16 cellular contexts compared by ENCODE assay signal in genomic region chr5:55885359-55885758, GRCh38. TPM values are rescaled to one million over a fixed set of nuclear protein-coding genes. Genes with fewer than 3 reads are reported as not detected.
A peak's percentile ranks its signal among the peaks of the same experiment; 100 is the strongest.
DNase-seq lines count a peak whose midpoint lies in the region; ATAC-seq, FAIRE-seq and TF ChIP-seq lines count a peak whose summit lies in the region.
"Had no signal": no experiment of that assay in that cellular context is flagged by ENCODE, and none has a peak within 500 bp of the region (broad histone marks: within the 10 kb centered on the region; RNA-seq: fewer than 3 reads in every experiment).

No MANE protein-coding gene starts in this region.

- 39% methylated on average over 5 of the region's 9 CpGs for WGBS in HepG2 (ENCODE audit: low lambda C conversion rate)
- WGBS in right lobe of liver (ENCODE audit: insufficient coverage, low coverage, low lambda C conversion rate, missing lambda C conversion rate), result no CpG with 5 or more reads among the region's 9 CpGs
- 88% methylated on average over 9 of the region's 9 CpGs; no CpG with 5 or more reads in 1 of the 2 experiments for WGBS in H1 (ENCODE audit: extremely low coverage in 1 of 2, insufficient coverage in 1 of 2, insufficient read length in 1 of 2, insufficient replicate concordance in 2 of 2, low coverage in 1 of 2, low lambda C conversion rate in 2 of 2, missing lambda C conversion rate in 1 of 2), 2 experiments

- no peak overlapping the region for H3K4me3 ChIP-seq in HepG2 (replicated peaks in 1 of 3; ENCODE audit: insufficient read depth in 1 of 3, low read depth in 2 of 3, low read length in 3 of 3)
- no peak overlapping the region for H3K4me3 ChIP-seq in right lobe of liver
- H3K4me3 ChIP-seq in H1 (ENCODE audit: extremely low read depth in 1 of 4, insufficient read depth in 2 of 4, low read depth in 3 of 4, low read length in 4 of 4), result no peak overlapping the region
- no peak overlapping the region for H3K4me3 ChIP-seq in keratinocyte (ENCODE audit: control insufficient read depth in 2 of 3, extremely low read depth in 1 of 3, insufficient read depth in 2 of 3, low read depth in 1 of 3, low read length in 3 of 3)
- H3K4me3 ChIP-seq in ascending aorta, result no peak overlapping the region
- H3K4me3 ChIP-seq: BLaER1, GM23248 had no signal

- H3K27ac ChIP-seq in HepG2 (ENCODE audit: extremely low read length, insufficient read depth, low read length) (no peak overlapping the region), right lobe of liver (no peak overlapping the region), H1 (ENCODE audit: low read depth, low read length) (no peak overlapping the region), keratinocyte (ENCODE audit: control insufficient read depth, insufficient read depth, low read length) (no peak overlapping the region), ascending aorta (no peak overlapping the region)
- H3K27ac ChIP-seq: BLaER1, GM23248 had no signal

- no peak overlapping the region for H4K5ac ChIP-seq in H1 (ENCODE audit: insufficient read length, low read depth, low read length)

- DNase-seq in HepG2 (ENCODE audit: low spot score) (no peak), right lobe of liver (no peak), H1 (ENCODE audit: low read depth in 1 of 2, low spot score in 2 of 2) (no peak), keratinocyte (ENCODE audit: low read depth, low spot score) (no peak), ascending aorta (ENCODE audit: low spot score in 2 of 2) (no peak), SK-N-DZ (ENCODE audit: low spot score) (no peak)
- DNase-seq: 8988T; AML-193; CD4-positive, CD25-positive, alpha-beta regulatory T cell; DMS79; GM23248; H9 had no signal

- no peaks in the 10 kb centered on the region for H3K9me1 ChIP-seq in keratinocyte (ENCODE audit: control insufficient read depth, extremely low read depth, insufficient read depth, low read length)

- H3K79me1 ChIP-seq in H1 (ENCODE audit: low read depth, low read length), result no peaks in the 10 kb centered on the region

- no peak for TF ChIP-seq RAD21 in HepG2 (CRISPR knock-in tag; IDR thresholded peaks at IDR 0.05)
- TF ChIP-seq RAD21 in H1 (IDR thresholded peaks at IDR 0.05 in 1 of 2, conservative IDR thresholded peaks at IDR 0.05 in 1 of 2; ENCODE audit: low read depth in 2 of 2, low read length in 2 of 2), result no peak

- no peak overlapping the region; the same call in 1 of the 2 replicates for H2BK5ac ChIP-seq in H1 (ENCODE audit: low read depth, low read length)

- no peak overlapping the region for H4K8ac ChIP-seq in H1 (ENCODE audit: extremely low read depth, insufficient read depth, low read length)

- no peak overlapping the region for H3K18ac ChIP-seq in H1 (ENCODE audit: extremely low read depth, low read length)

- H3K9ac ChIP-seq in HepG2 (ENCODE audit: insufficient read depth, low read depth, low read length) (no peak overlapping the region), H1 (replicated peaks in 1 of 4; ENCODE audit: extremely low read depth in 1 of 4, low read depth in 3 of 4, low read length in 3 of 4) (no peak overlapping the region), keratinocyte (ENCODE audit: control insufficient read depth, extremely low read depth, insufficient read depth, low read length) (no peak overlapping the region)
- H3K9ac ChIP-seq: BLaER1, GM23248 had no signal

- H3K36me3 ChIP-seq in HepG2 (replicated peaks in 1 of 2; ENCODE audit: control insufficient read depth in 1 of 2, insufficient read depth in 2 of 2, low read length in 2 of 2) (no peaks in the 10 kb centered on the region), right lobe of liver (no peaks in the 10 kb centered on the region), H1 (ENCODE audit: control insufficient read depth in 2 of 4, insufficient read depth in 4 of 4, low read length in 3 of 4) (no peaks in the 10 kb centered on the region), keratinocyte (ENCODE audit: control insufficient read depth in 2 of 2, extremely low read depth in 1 of 2, insufficient read depth in 2 of 2, low read length in 2 of 2) (no peaks in the 10 kb centered on the region), ascending aorta (no peaks in the 10 kb centered on the region)
- H3K36me3 ChIP-seq: BLaER1 had no signal

- no peak overlapping the region for H3K4ac ChIP-seq in H1 (replicated peaks; ENCODE audit: insufficient read length, low read depth, low read length)

- in situ Hi-C loops in HepG2 (cut with HindIII; ENCODE audit: extremely low pct_ligation_motif_present, low pct_unique_long_range_greater_than_20kb), result no loop called here

- dilution Hi-C loops in keratinocyte (cut with MboI; ENCODE audit: extremely low pct_ligation_motif_present, low sequenced_read_pairs), result no loop called here

- TF ChIP-seq EP300 in HepG2 (IDR thresholded peaks at IDR 0.05; ENCODE audit: low read depth in 2 of 2, low read length in 2 of 2) (no peak), HepG2 (CRISPR knock-in tag; IDR thresholded peaks at IDR 0.05; ENCODE audit: borderline replicate concordance) (no peak), H1 (IDR thresholded peaks at IDR 0.05; ENCODE audit: borderline replicate concordance in 1 of 2, low read depth in 2 of 2, low read length in 2 of 2) (no peak)

- no peak overlapping the region for H2BK120ac ChIP-seq in H1 (replicated peaks; ENCODE audit: low read depth, low read length)

- no peaks in the 10 kb centered on the region for H3K23me2 ChIP-seq in H1 (ENCODE audit: low read depth, low read length)

- no peaks in the 10 kb centered on the region for H3K9me3 ChIP-seq in HepG2 (ENCODE audit: low read length)
- no peaks in the 10 kb centered on the region for H3K9me3 ChIP-seq in right lobe of liver
- H3K9me3 ChIP-seq in H1 (ENCODE audit: insufficient read depth in 2 of 2, low read depth in 1 of 2, low read length in 1 of 2), result no peaks in the 10 kb centered on the region
- H3K9me3 ChIP-seq in keratinocyte (ENCODE audit: control insufficient read depth, low read depth, low read length), result no peaks in the 10 kb centered on the region
- H3K9me3 ChIP-seq in ascending aorta, result no peaks in the 10 kb centered on the region
- H3K9me3 ChIP-seq: BLaER1 had no signal

- H2BK15ac ChIP-seq in H1 (ENCODE audit: low read length), result no peak overlapping the region

- H3K27me3 ChIP-seq in HepG2 (ENCODE audit: control insufficient read depth in 1 of 2, insufficient read depth in 2 of 2, low read length in 2 of 2) (no peaks in the 10 kb centered on the region), right lobe of liver (no peaks in the 10 kb centered on the region), H1 (replicated peaks in 1 of 4; ENCODE audit: control insufficient read depth in 3 of 4, extremely low read depth in 1 of 4, insufficient read depth in 3 of 4, low read length in 3 of 4) (no peaks in the 10 kb centered on the region), keratinocyte (ENCODE audit: control insufficient read depth, extremely low read depth, insufficient read depth, low read length) (no peaks in the 10 kb centered on the region), ascending aorta (no peaks in the 10 kb centered on the region)
- H3K27me3 ChIP-seq: BLaER1 had no signal

- H3K14ac ChIP-seq in H1 (ENCODE audit: insufficient read length), result no peak overlapping the region

- H3K23ac ChIP-seq in H1 (ENCODE audit: insufficient read length), result no peak overlapping the region

- no peak overlapping the region for H2BK12ac ChIP-seq in H1 (ENCODE audit: low read depth, low read length)

- H3K4me2 ChIP-seq in HepG2 (ENCODE audit: low read depth, low read length), result peak overlapping the region; percentile 27
- no peak overlapping the region for H3K4me2 ChIP-seq in H1 (ENCODE audit: insufficient read depth in 1 of 2, low read depth in 2 of 2, low read length in 2 of 2)
- peak overlapping the region; percentile 53 for H3K4me2 ChIP-seq in keratinocyte (ENCODE audit: control insufficient read depth, extremely low read depth, insufficient read depth, low read depth, low read length)
- H3K4me2 ChIP-seq: BLaER1 had no signal

- H2AFZ ChIP-seq in HepG2 (ENCODE audit: low read length) (no peak overlapping the region), H1 (ENCODE audit: low read length) (peak overlapping the region; percentile 65), keratinocyte (ENCODE audit: control insufficient read depth, low read length) (peak overlapping the region; percentile 66)
- H2AFZ ChIP-seq: GM23248 had no signal

- H3K79me2 ChIP-seq in HepG2 (ENCODE audit: insufficient read depth, low read length) (no peaks in the 10 kb centered on the region), H1 (ENCODE audit: control insufficient read depth in 1 of 2, insufficient read depth in 2 of 2, low read length in 2 of 2) (no peaks in the 10 kb centered on the region), keratinocyte (ENCODE audit: control insufficient read depth, insufficient read depth, low read length) (no peaks in the 10 kb centered on the region)

- POLR2A ChIA-PET in HepG2 (lab: Yijun Ruan, JAX), result no interaction called here
- POLR2A ChIA-PET in H1 (lab: Charles Lee; ENCODE audit: partially characterized antibody), result no interaction called here

- H3K4me1 ChIP-seq in HepG2 (ENCODE audit: insufficient read depth, low read length) (peaks cover 19% of the 10 kb centered on the region; the same call in 1 of the 2 replicates), right lobe of liver (no peaks in the 10 kb centered on the region), H1 (replicated peaks in 1 of 4; ENCODE audit: control insufficient read depth in 3 of 4, insufficient read depth in 4 of 4, low read length in 3 of 4) (0 out of 7 replicates have a peak, but pooled peaks cover 0 to 3% (median 0%) of the 10 kb centered on the region in 4 experiments), keratinocyte (ENCODE audit: control insufficient read depth, extremely low read depth, insufficient read depth, low read length) (peaks cover 9% of the 10 kb centered on the region), ascending aorta (no peaks in the 10 kb centered on the region)
- H3K4me1 ChIP-seq: BLaER1 had no signal

- no peak for FAIRE-seq in HepG2 (lab: Jason Lieb, UNC)
- FAIRE-seq in H1 (lab: Jason Lieb, UNC), result no peak
- FAIRE-seq in keratinocyte (lab: Jason Lieb, UNC), result no peak
- FAIRE-seq: GM12891 had no signal

- H3K56ac ChIP-seq in H1 (replicated peaks; ENCODE audit: insufficient read length, low read depth, low read length), result no peak overlapping the region

- BruUV-seq in HepG2 (replicated peaks; lab: Mats Ljungman, UMichigan), result no TSS peak

- CTCF ChIA-PET in HepG2 (lab: Yijun Ruan, JAX; ENCODE audit: low intra/inter-chr PET ratio, low total read pairs) (no interaction called here), H1 (lab: Charles Lee; ENCODE audit: partially characterized antibody) (interaction anchor here (0.6 kb wide), 1 partner anchor 275 kb away, joined by 3 read pairs; no protein-coding TSS in a partner anchor)

- intact Hi-C loops in HepG2 (cut with micrococcal nuclease; ENCODE audit: unreplicated experiment) (no loop called here), right lobe of liver (cut with DNase I) (no loop called here), ascending aorta (cut with DNase I) (no loop called here)

- no peak overlapping the region for H2BK20ac ChIP-seq in H1 (ENCODE audit: low read length)

- no peak for TF ChIP-seq POLR2A in HepG2 (IDR thresholded peaks at IDR 0.05; ENCODE audit: insufficient read depth in 1 of 2, low read depth in 2 of 2, low read length in 2 of 2)
- no peak for TF ChIP-seq POLR2A in right lobe of liver (IDR thresholded peaks at IDR 0.05)
- TF ChIP-seq POLR2A in H1 (IDR thresholded peaks at IDR 0.05; ENCODE audit: control extremely low read depth in 1 of 2, low read depth in 2 of 2, low read length in 2 of 2), result no peak

- no peak overlapping the region for H4K91ac ChIP-seq in H1 (replicated peaks; ENCODE audit: insufficient read length, low read length)

- H4K20me1 ChIP-seq in HepG2 (ENCODE audit: insufficient read depth, low read length), result no peaks in the 10 kb centered on the region
- no peaks in the 10 kb centered on the region for H4K20me1 ChIP-seq in H1 (replicated peaks in 1 of 2; ENCODE audit: control insufficient read depth in 1 of 2, insufficient read depth in 2 of 2, low read length in 2 of 2)
- no peaks in the 10 kb centered on the region for H4K20me1 ChIP-seq in keratinocyte (ENCODE audit: control insufficient read depth, extremely low read depth, insufficient read depth, low read length)
- H4K20me1 ChIP-seq: BLaER1 had no signal

- no peak overlapping the region for H2AK5ac ChIP-seq in H1 (ENCODE audit: low read depth, low read length)

- peak; percentile 56; the same call in 2 of the 3 replicates for ATAC-seq in HepG2
- no peak for ATAC-seq in right lobe of liver
- ATAC-seq in HG03439 (IDR thresholded peaks at IDR 0.05; ENCODE audit: unreplicated experiment), result no peak

- TF ChIP-seq CTCF in HepG2 (CRISPR knock-in tag; IDR thresholded peaks at IDR 0.05) (no peak), right lobe of liver (IDR thresholded peaks at IDR 0.05) (no peak), H1 (IDR thresholded peaks at IDR 0.05; ENCODE audit: control extremely low read depth in 1 of 3, insufficient read depth in 1 of 3, low read depth in 1 of 3, low read length in 3 of 3) (no peak), keratinocyte (optimal IDR thresholded peaks at IDR 0.05 in 1 of 3, IDR thresholded peaks at IDR 0.05 in 1 of 3, conservative IDR thresholded peaks at IDR 0.05 in 1 of 3; ENCODE audit: extremely low read depth in 1 of 3, insufficient read depth in 2 of 3, low read length in 3 of 3) (no peak), ascending aorta (IDR thresholded peaks at IDR 0.05) (no peak)

RNA-seq across cellular contexts. Expression of gene IL31RA, which starts 34.2 kb away (rescaled TPM):
- total RNA-seq in HepG2 (2016; rRNA removed; fragmentation: Illumina TruSeq; extraction: Trizol) (not detected in 2 replicates), right lobe of liver (not detected), ascending aorta (not detected)
- not detected in 2 replicates for total RNA-seq in HepG2 (2016; cell fraction: cytosol; rRNA removed; fragmentation: Illumina TruSeq; extraction: Trizol; ENCODE audit: low read depth)
- total RNA-seq in HepG2 (2016; cell fraction: insoluble cytoplasmic fraction; rRNA removed; fragmentation: Illumina TruSeq; extraction: Trizol), result 0.06 and 0.07 TPM in 2 replicates
- total RNA-seq in HepG2 (2016; cell fraction: membrane; rRNA removed; fragmentation: Illumina TruSeq; extraction: Trizol), result not detected in 2 replicates
- not detected in 2 replicates for total RNA-seq in HepG2 (2016; cell fraction: nucleus; rRNA removed; fragmentation: Illumina TruSeq; extraction: Trizol)
- polyA plus RNA-seq in HepG2 (2011; rRNA removed) (0.05 TPM in 1 of 2 replicates, not detected in the other), H1 (2011; rRNA removed) (not detected in 2 replicates), keratinocyte (4.6 to 6.7 TPM (median 6.0 TPM) in 3 replicates)
- polyA plus RNA-seq in HepG2 (2011; cell fraction: cytosol; rRNA removed), result 0.06 TPM in 1 of 2 replicates, not detected in the other
- polyA plus RNA-seq in HepG2 (2011; cell fraction: nucleus; rRNA removed), result not detected in 2 replicates
- 0.11 TPM in 1 of 2 replicates, not detected in the other for polyA plus RNA-seq in HepG2 (2012)
- not detected in 2 replicates for polyA plus RNA-seq in HepG2 (2016; cell fraction: cytosol; fragmentation: Illumina TruSeq; extraction: Trizol; ENCODE audit: low read depth)
- not detected in 2 replicates for polyA plus RNA-seq in HepG2 (2016; cell fraction: insoluble cytoplasmic fraction; fragmentation: Illumina TruSeq; extraction: Trizol; ENCODE audit: low read depth)
- not detected in 2 replicates for polyA plus RNA-seq in HepG2 (2016; cell fraction: membrane; fragmentation: Illumina TruSeq; extraction: Trizol; ENCODE audit: low read depth)
- not detected in 2 replicates for polyA plus RNA-seq in HepG2 (2016; cell fraction: nucleus; fragmentation: Illumina TruSeq; extraction: Trizol; ENCODE audit: insufficient read depth, low read depth)
- polyA minus RNA-seq in HepG2 (2011; rRNA and poly(A)+ RNA removed; ENCODE audit: low replicate concordance), result not detected in 2 replicates
- not detected in 2 replicates for polyA minus RNA-seq in HepG2 (2011; cell fraction: cytosol; rRNA and poly(A)+ RNA removed)
- not detected in 2 replicates for polyA minus RNA-seq in HepG2 (2011; cell fraction: nucleus; rRNA and poly(A)+ RNA removed)
- not detected in 2 replicates for total RNA-seq in H1 (2021; fragmentation: NEBNext Ultra II Directional; extraction: Animal tissue kit (Norgen Biotek cat#: 25700))
- polyA plus RNA-seq in H1 (2011; cell fraction: cytosol; rRNA removed), result not detected
- polyA plus RNA-seq in H1 (2011; cell fraction: nucleus; rRNA removed), result not detected
- polyA plus RNA-seq in H1 (2012, experiment 1 of 2), result 0.09 TPM in 1 of 4 replicates, not detected in the others
- not detected for polyA plus RNA-seq in H1 (2012, experiment 2 of 2)
- polyA plus RNA-seq in H1 (2013, experiment 1 of 2), result 0.02 TPM
- not detected for polyA plus RNA-seq in H1 (2013, experiment 2 of 2)
- not detected in 2 replicates for polyA minus RNA-seq in H1 (2011; rRNA and poly(A)+ RNA removed)
- not detected for polyA minus RNA-seq in H1 (2011; cell fraction: cytosol; rRNA and poly(A)+ RNA removed)
- not detected for polyA minus RNA-seq in H1 (2011; cell fraction: nucleus; rRNA and poly(A)+ RNA removed)
- polyA plus RNA-seq in keratinocyte (2011; ENCODE audit: low read depth), result 0.35 TPM
- polyA plus RNA-seq in keratinocyte (2011; cell fraction: cytosol; rRNA removed), result 2.6 and 3.3 TPM in 2 replicates
- 7.1 and 8.0 TPM in 2 replicates for polyA plus RNA-seq in keratinocyte (2011; cell fraction: nucleus; rRNA removed)
- polyA plus RNA-seq in keratinocyte (2012; ENCODE audit: low replicate concordance), result 0.42 and 4.7 TPM in 2 replicates
- polyA minus RNA-seq in keratinocyte, result 3.9 to 7.0 TPM (median 5.4 TPM) in 3 replicates
- polyA minus RNA-seq in keratinocyte (2011; cell fraction: cytosol; rRNA and poly(A)+ RNA removed), result 4.4 TPM
- 5.0 and 12.8 TPM in 2 replicates for polyA minus RNA-seq in keratinocyte (2011; cell fraction: nucleus; rRNA and poly(A)+ RNA removed)
- not detected in 2 replicates for polyA plus RNA-seq in SK-N-DZ (2014; cell fraction: cytosol; rRNA removed)
- not detected in 2 replicates for polyA plus RNA-seq in SK-N-DZ (2014; cell fraction: nucleus; rRNA removed)
- total RNA-seq: CD4-positive, CD25-positive, alpha-beta regulatory T cell; G401; GM23248 had no signal
- polyA plus RNA-seq: CD4-positive, CD25-positive, alpha-beta regulatory T cell had no signal

Comparison
In these comparisons a context has a peak if more than half of its experiments do, and no peak if none do; other contexts are left out.
1. H3K4me2 ChIP-seq: peak in HepG2 (single experiment) and keratinocyte (single experiment); none in H1 (0 of 2).